ENCODE assay signal across 8 cellular contexts in the genomic region with DNA sequence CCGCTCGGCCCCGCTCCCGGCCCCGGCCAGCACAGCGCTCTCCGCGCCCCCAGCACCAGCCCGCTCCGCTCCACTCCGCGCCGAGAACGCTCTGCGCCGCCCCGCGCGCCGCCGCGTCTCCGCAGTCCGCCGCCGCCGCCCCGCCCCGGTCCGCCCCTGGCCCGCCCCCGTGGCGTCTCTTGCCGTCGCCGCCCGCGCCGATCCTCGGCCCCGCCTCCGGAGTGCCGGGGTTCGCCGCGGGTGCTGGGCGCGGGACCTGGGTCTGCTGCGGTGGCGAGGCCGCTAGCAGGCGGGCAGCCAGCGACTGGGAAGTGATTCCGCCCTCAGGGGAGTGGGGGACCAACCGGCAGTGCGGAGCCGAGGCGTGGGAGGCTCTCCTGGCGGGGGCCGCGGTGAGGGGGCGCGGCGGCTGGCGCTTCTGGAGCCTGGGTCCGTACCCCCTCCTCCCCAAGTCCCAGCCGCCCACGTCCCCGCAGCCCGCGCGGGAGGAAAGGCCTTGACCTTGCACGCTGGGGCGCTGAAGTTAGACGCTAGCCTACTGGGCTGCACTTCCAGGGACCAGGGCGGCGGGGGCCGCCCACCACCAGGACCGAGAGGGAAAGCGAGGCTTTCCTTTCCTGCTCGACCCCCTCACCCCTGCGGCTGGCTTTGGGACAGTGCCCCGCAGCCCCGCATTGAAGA. TPM values are rescaled to one million over a fixed set of nuclear protein-coding genes. Genes with fewer than 3 reads are reported as not detected.
DNase-seq lines count a peak whose midpoint lies in the region; ATAC-seq and TF ChIP-seq lines count a peak whose summit lies in the region.

A gene with protein sequence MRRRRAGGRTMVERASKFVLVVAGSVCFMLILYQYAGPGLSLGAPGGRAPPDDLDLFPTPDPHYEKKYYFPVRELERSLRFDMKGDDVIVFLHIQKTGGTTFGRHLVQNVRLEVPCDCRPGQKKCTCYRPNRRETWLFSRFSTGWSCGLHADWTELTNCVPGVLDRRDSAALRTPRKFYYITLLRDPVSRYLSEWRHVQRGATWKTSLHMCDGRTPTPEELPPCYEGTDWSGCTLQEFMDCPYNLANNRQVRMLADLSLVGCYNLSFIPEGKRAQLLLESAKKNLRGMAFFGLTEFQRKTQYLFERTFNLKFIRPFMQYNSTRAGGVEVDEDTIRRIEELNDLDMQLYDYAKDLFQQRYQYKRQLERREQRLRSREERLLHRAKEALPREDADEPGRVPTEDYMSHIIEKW (minus strand): TSS at position 93 of the 681 bp plus-strand sequence. CDS start 305 bp downstream, outside the sequence.

- H3K27me3 Mint-ChIP-seq in activated CD4-positive, alpha-beta memory T cell treated with anti-CD3 and anti-CD28 coated beads for 36 hours = no peaks in the 10 kb centered on the region

- intact Hi-C loops in activated CD4-positive, alpha-beta memory T cell treated with anti-CD3 and anti-CD28 coated beads for 36 hours (cut with micrococcal nuclease) = loop anchor here (5.0 kb wide), 2 partner anchors 142 to 292 kb away; a partner anchor contains a TSS
- intact Hi-C loops in right lobe of liver (cut with DNase I) = loop anchor here in 1 of 2 donors (10.0 kb wide), 1 partner anchor 134 kb away; no protein-coding TSS in a partner anchor

- peak within 1 kb of the TSS; percentile 79 for H3K4me3 Mint-ChIP-seq in activated CD4-positive, alpha-beta memory T cell treated with anti-CD3 and anti-CD28 coated beads for 36 hours

- H3K9me3 ChIP-seq in right lobe of liver = no peaks in the 10 kb centered on the region

- TF ChIP-seq POLR2A in right lobe of liver (IDR thresholded peaks at IDR 0.05) = peak; percentile 85

- peak within 1 kb of the TSS; percentile 42 to 53 (median 51) for H3K27ac ChIP-seq in right lobe of liver

- H3K4me1 ChIP-seq in right lobe of liver = peaks cover 0 to 32% (median 13%) of the 10 kb centered on the region in 4 donors

- POLR2A ChIA-PET in activated CD4-positive, alpha-beta memory T cell treated with anti-CD3 and anti-CD28 coated beads for 36 hours (lab: Charles Lee) = no interaction called here

- no peaks in the 10 kb centered on the region for H3K36me3 Mint-ChIP-seq in activated CD4-positive, alpha-beta memory T cell treated with anti-CD3 and anti-CD28 coated beads for 36 hours

- 0% methylated on average over 7 of the region's 84 CpGs for WGBS in right lobe of liver (ENCODE audit: insufficient coverage, low coverage, low lambda C conversion rate, missing lambda C conversion rate)

- TF ChIP-seq CTCF in right lobe of liver (IDR thresholded peaks at IDR 0.05) = no peak

- H3K4me1 Mint-ChIP-seq in activated CD4-positive, alpha-beta memory T cell treated with anti-CD3 and anti-CD28 coated beads for 36 hours (ENCODE audit: low read depth) = peaks cover 30% of the 10 kb centered on the region

- no peaks in the 10 kb centered on the region for H3K27me3 ChIP-seq in right lobe of liver

- DNase-seq in Ammon's horn (ENCODE audit: low spot score) (peak; percentile 92), NCI-H748 treated with DMSO at 0.1 percent for 48 hours (lab: John Stamatoyannopoulos, UW) (peak; percentile 25), dermis microvascular lymphatic vessel endothelial cell (ENCODE audit: low read depth in 2 of 2) (peak; percentile 31 to 86), right lobe of liver (peak; percentile 91 to 92 (median 91))
- peak; percentile 89 for DNase-seq in activated CD4-positive, alpha-beta memory T cell treated with anti-CD3 and anti-CD28 coated beads for 36 hours
- peak; percentile 88 for DNase-seq in stimulated activated CD4-positive, alpha-beta T cell treated with anti-CD3 and anti-CD28 coated beads, Interleukin-4, amount 100 ng/mL, for 24 hours

- no peaks in the 10 kb centered on the region for H3K36me3 ChIP-seq in right lobe of liver

- ATAC-seq in GM19025 (IDR thresholded peaks at IDR 0.05; ENCODE audit: low read depth, unreplicated experiment) (peak; percentile 69), HG03280 (IDR thresholded peaks at IDR 0.05; ENCODE audit: unreplicated experiment) (peak; percentile 69), right lobe of liver (peak; percentile 63 to 77 (median 73))

- CTCF ChIA-PET in activated CD4-positive, alpha-beta memory T cell treated with anti-CD3 and anti-CD28 coated beads for 36 hours (lab: Charles Lee) = no interaction called here

- H3K9me3 Mint-ChIP-seq in activated CD4-positive, alpha-beta memory T cell treated with anti-CD3 and anti-CD28 coated beads for 36 hours = no peaks in the 10 kb centered on the region

- H3K4me3 ChIP-seq in right lobe of liver = peak within 1 kb of the TSS; percentile 71 to 84 (median 79)

- no peak within 1 kb of the TSS for H3K27ac Mint-ChIP-seq in activated CD4-positive, alpha-beta memory T cell treated with anti-CD3 and anti-CD28 coated beads for 36 hours

RNA-seq across cellular contexts. Expression of the gene that starts here (rescaled TPM):
- 1 to 10 TPM; 9.1 to 9.6 TPM for total RNA-seq in activated CD4-positive, alpha-beta memory T cell treated with anti-CD3 and anti-CD28 coated beads for 36 hours
- total RNA-seq in dermis microvascular lymphatic vessel endothelial cell = 8.3 and 12.4 TPM in 2 replicates
- total RNA-seq in right lobe of liver = 10 to 100 TPM; 18.0 to 53.5 (median 31.0) TPM

Comparison
In these comparisons a context has a peak if more than half of its experiments do, and no peak if none do; other contexts are left out.
1. Peak in every context shown above with its lines: DNase-seq, ATAC-seq, H3K4me3 ChIP-seq and H3K27ac ChIP-seq.
2. DNase-seq: peak in every context shown above with its lines; median percentile 92 in Ammon's horn; 91 in right lobe of liver; 89 in activated CD4-positive, alpha-beta memory T cell treated with anti-CD3 and anti-CD28 coated beads for 36 hours; 88 in stimulated activated CD4-positive, alpha-beta T cell treated with anti-CD3 and anti-CD28 coated beads, Interleukin-4, amount 100 ng/mL, for 24 hours; 58 in dermis microvascular lymphatic vessel endothelial cell; 25 in NCI-H748 treated with DMSO at 0.1 percent for 48 hours.